In genomic region chr21:44391345-44392091, GRCh38 we compare ENCODE assay signal across 13 cellular contexts. TPM values are rescaled to one million over a fixed set of nuclear protein-coding genes. Genes with fewer than 3 reads are reported as not detected.
DNase-seq lines count a peak whose midpoint lies in the region; ATAC-seq and TF ChIP-seq lines count a peak whose summit lies in the region.
"Had no signal": no experiment of that assay in that cellular context is flagged by ENCODE, and none has a peak within 500 bp of the region (broad histone marks: within the 10 kb centered on the region; RNA-seq: fewer than 3 reads in every experiment).

No MANE protein-coding gene starts in this region.

- H3K27ac Mint-ChIP-seq in CD14-positive monocyte = peak overlapping the region in 6 of 7 donors; percentile 50 to 89 (median 78)
- no peak overlapping the region for H3K27ac Mint-ChIP-seq in chondrocyte (ENCODE audit: unreplicated experiment)
- H3K27ac Mint-ChIP-seq in stimulated activated naive CD8-positive, alpha-beta T cell treated with anti-CD3 and anti-CD28 coated beads, Interleukin-15, amount 100 ng/mL, for 72 hours = no peak overlapping the region
- H3K27ac Mint-ChIP-seq: nephron progenitor cell had no signal

- intact Hi-C loops in CD14-positive monocyte (cut with micrococcal nuclease) = no loop called here

- no peak overlapping the region for H3K14ac ChIP-seq in neuronal stem cell (ENCODE audit: low read length)

- TF ChIP-seq CTCF in CD14-positive monocyte (IDR thresholded peaks at IDR 0.05) = no peak
- TF ChIP-seq CTCF in chondrocyte (IDR thresholded peaks at IDR 0.05) = no peak

- no peak overlapping the region for H3K18ac ChIP-seq in neuronal stem cell (ENCODE audit: low read length)

- no CpG with 5 or more reads among the region's 34 CpGs for whole genome bisulfite sequencing in neuronal stem cell (ENCODE audit: extremely low coverage in 2 of 2, insufficient read length in 2 of 2, insufficient replicate concordance in 1 of 2), 2 donors

- no peak overlapping the region for H3K4me3 ChIP-seq in neuronal stem cell (ENCODE audit: low read length in 2 of 2)

- peaks cover 57 to 76% of the 10 kb centered on the region in 2 donors for H3K36me3 Mint-ChIP-seq in CD14-positive monocyte
- H3K36me3 Mint-ChIP-seq in chondrocyte (ENCODE audit: low read depth) = no peaks in the 10 kb centered on the region

- H3K36me3 ChIP-seq in neuronal stem cell (replicated peaks in 1 of 2; ENCODE audit: control insufficient read depth in 2 of 2, insufficient read depth in 2 of 2, low read length in 2 of 2) = no peaks in the 10 kb centered on the region

- H3K4me2 ChIP-seq in neuronal stem cell (ENCODE audit: insufficient read depth, low read length, poor library complexity, severe bottlenecking) = no peak overlapping the region

- H2AK5ac ChIP-seq in neuronal stem cell (ENCODE audit: low read depth, low read length) = peak overlapping the region; percentile 14

- H2BK5ac ChIP-seq in neuronal stem cell (ENCODE audit: low read length) = no peak overlapping the region

- no peaks in the 10 kb centered on the region for H3K79me1 ChIP-seq in neuronal stem cell (ENCODE audit: low read depth, low read length)

- H3K9me3 Mint-ChIP-seq in CD14-positive monocyte (peaks cover 0 to 2% (median 0%) of the 10 kb centered on the region in 7 donors), chondrocyte (ENCODE audit: low read depth) (peaks cover 13% of the 10 kb centered on the region)
- no peaks in the 10 kb centered on the region for H3K9me3 Mint-ChIP-seq in stimulated activated naive CD8-positive, alpha-beta T cell treated with anti-CD3 and anti-CD28 coated beads, Interleukin-15, amount 100 ng/mL, for 72 hours

- DNase-seq in CD14-positive monocyte (ENCODE audit: low spot score) (peak; percentile 81), MV-4-11 (lab: John Stamatoyannopoulos, UW) (peak; percentile 77), chondrocyte (ENCODE audit: low spot score) (peak; percentile 86), neuronal stem cell (ENCODE audit: low spot score) (no peak)
- DNase-seq in stimulated activated naive CD8-positive, alpha-beta T cell treated with anti-CD3 and anti-CD28 coated beads, Interleukin-15, amount 100 ng/mL, for 72 hours = no peak
- DNase-seq in activated CD4-positive, alpha-beta T cell treated with anti-CD3 and anti-CD28 coated beads for 48 hours = no peak
- DNase-seq: anterior cingulate cortex, NCI-H345, nephron progenitor cell, SHP77, small intestine had no signal

- no peak overlapping the region for H4K8ac ChIP-seq in neuronal stem cell (ENCODE audit: low read depth, low read length)

- no peak overlapping the region for H2AFZ ChIP-seq in neuronal stem cell (ENCODE audit: low read length)

- no peak overlapping the region for H2BK15ac ChIP-seq in neuronal stem cell (ENCODE audit: low read length)

- H3K23ac ChIP-seq in neuronal stem cell (ENCODE audit: low read depth, low read length, poor library complexity) = peak overlapping the region; percentile 43

- H2BK12ac ChIP-seq in neuronal stem cell (ENCODE audit: low read length) = no peak overlapping the region

- H3K9me3 ChIP-seq in neuronal stem cell (replicated peaks in 1 of 2; ENCODE audit: control insufficient read depth in 2 of 2, insufficient read depth in 1 of 2, low read depth in 1 of 2, low read length in 2 of 2) = peaks cover 0 to 9% of the 10 kb centered on the region in 2 donors

- H3K27ac ChIP-seq in neuronal stem cell (replicated peaks; ENCODE audit: low read length) = no peak overlapping the region

- H3K4ac ChIP-seq in neuronal stem cell (ENCODE audit: low read length) = no peak overlapping the region

- no peak for ATAC-seq in stimulated activated naive CD8-positive, alpha-beta T cell treated with anti-CD3 and anti-CD28 coated beads, Interleukin-15, amount 100 ng/mL, for 72 hours
- ATAC-seq in GM18867 (IDR thresholded peaks at IDR 0.05; ENCODE audit: unreplicated experiment) (no peak), GM21723 (IDR thresholded peaks at IDR 0.05; ENCODE audit: unreplicated experiment) (no peak)

- H3K27me3 ChIP-seq in neuronal stem cell (ENCODE audit: control insufficient read depth in 3 of 3, insufficient read depth in 3 of 3, low read depth in 1 of 3, low read length in 3 of 3) = no peaks in the 10 kb centered on the region

- H3K4me3 Mint-ChIP-seq in CD14-positive monocyte (peak overlapping the region; percentile 30 to 37), chondrocyte (ENCODE audit: unreplicated experiment) (no peak overlapping the region)
- no peak overlapping the region for H3K4me3 Mint-ChIP-seq in stimulated activated naive CD8-positive, alpha-beta T cell treated with anti-CD3 and anti-CD28 coated beads, Interleukin-15, amount 100 ng/mL, for 72 hours
- H3K4me3 Mint-ChIP-seq: nephron progenitor cell had no signal

- no peak overlapping the region for H3K9ac ChIP-seq in neuronal stem cell (ENCODE audit: low read depth, low read length, poor library complexity)

- H2BK120ac ChIP-seq in neuronal stem cell (ENCODE audit: low read depth, low read length) = no peak overlapping the region

- H3K27me3 Mint-ChIP-seq in CD14-positive monocyte (ENCODE audit: low read depth in 3 of 3) (peaks cover 0 to 4% (median 0%) of the 10 kb centered on the region in 3 donors), chondrocyte (ENCODE audit: low read depth) (peaks cover 30% of the 10 kb centered on the region)
- no peaks in the 10 kb centered on the region for H3K27me3 Mint-ChIP-seq in stimulated activated naive CD8-positive, alpha-beta T cell treated with anti-CD3 and anti-CD28 coated beads, Interleukin-15, amount 100 ng/mL, for 72 hours

- H3K4me1 Mint-ChIP-seq in CD14-positive monocyte (peaks cover 16% of the 10 kb centered on the region), chondrocyte (ENCODE audit: low read depth) (no peaks in the 10 kb centered on the region)
- no peaks in the 10 kb centered on the region for H3K4me1 Mint-ChIP-seq in stimulated activated naive CD8-positive, alpha-beta T cell treated with anti-CD3 and anti-CD28 coated beads, Interleukin-15, amount 100 ng/mL, for 72 hours

- no peaks in the 10 kb centered on the region for H3K4me1 ChIP-seq in neuronal stem cell (ENCODE audit: control insufficient read depth in 2 of 2, insufficient read depth in 1 of 2, low read depth in 1 of 2, low read length in 2 of 2)

- H4K91ac ChIP-seq in neuronal stem cell (ENCODE audit: low read depth, low read length, poor library complexity) = no peak overlapping the region

RNA-seq across cellular contexts. Expression of gene TRPM2, which starts 38.1 kb away (rescaled TPM):
- polyA plus RNA-seq in CD14-positive monocyte = 10 to 100 TPM in 1 of 2 donors, 1 to 10 TPM in 1; 7.6 to 12.2 TPM
- 0.21 to 0.32 TPM in 2 of 3 replicates, not detected in the other for total RNA-seq in chondrocyte
- 0.03 TPM for polyA plus RNA-seq in neuronal stem cell (2013, experiment 1 of 2)
- 0.03 TPM for polyA plus RNA-seq in neuronal stem cell (2013, experiment 2 of 2)

RNA-seq across cellular contexts. Expression of gene CFAP410, which starts 52.3 kb away (rescaled TPM):
- 10 to 100 TPM; 14.8 to 17.3 TPM for polyA plus RNA-seq in CD14-positive monocyte
- 14.2 to 19.5 TPM (median 17.7 TPM) in 3 replicates for total RNA-seq in chondrocyte
- 13.0 TPM for polyA plus RNA-seq in neuronal stem cell (2013, experiment 1 of 2)
- 12.0 TPM for polyA plus RNA-seq in neuronal stem cell (2013, experiment 2 of 2)

Comparison
In these comparisons a context has a peak if more than half of its experiments do, and no peak if none do; other contexts are left out.
1. DNase-seq: peak in CD14-positive monocyte (single experiment), MV-4-11 (single experiment) and chondrocyte (single experiment); none in neuronal stem cell (single experiment), stimulated activated naive CD8-positive, alpha-beta T cell treated with anti-CD3 and anti-CD28 coated beads, Interleukin-15, amount 100 ng/mL, for 72 hours (0 of 2) and activated CD4-positive, alpha-beta T cell treated with anti-CD3 and anti-CD28 coated beads for 48 hours (single experiment).
2. H3K27ac Mint-ChIP-seq: peak in CD14-positive monocyte (6 of 7); none in chondrocyte (single experiment) and stimulated activated naive CD8-positive, alpha-beta T cell treated with anti-CD3 and anti-CD28 coated beads, Interleukin-15, amount 100 ng/mL, for 72 hours (0 of 2).
3. H3K4me3 Mint-ChIP-seq: peak in CD14-positive monocyte (2 of 2); none in chondrocyte (single experiment) and stimulated activated naive CD8-positive, alpha-beta T cell treated with anti-CD3 and anti-CD28 coated beads, Interleukin-15, amount 100 ng/mL, for 72 hours (0 of 2).